Comparison of ENCODE assay signal across 29 cellular contexts in genomic region chr5:3105581-3105980, GRCh38.
A peak's percentile ranks its signal among the peaks of the same experiment; 100 is the strongest.
DNase-seq lines count a peak whose midpoint lies in the region; ATAC-seq, FAIRE-seq and TF ChIP-seq lines count a peak whose summit lies in the region.
"Had no signal": no experiment of that assay in that cellular context is flagged by ENCODE, and none has a peak within 500 bp of the region (broad histone marks: within the 10 kb centered on the region; RNA-seq: fewer than 3 reads in every experiment).

No MANE protein-coding gene starts in this region.

- peak overlapping the region in 1 of 2 experiments; percentile 42; a peak in 1 of 4 replicates for H3K4me2 ChIP-seq in H1 (ENCODE audit: insufficient read depth in 1 of 2, low read depth in 2 of 2, low read length in 2 of 2)
- no peak overlapping the region for H3K4me2 ChIP-seq in neuronal stem cell (ENCODE audit: insufficient read depth, low read length, poor library complexity, severe bottlenecking)
- H3K4me2 ChIP-seq: SK-N-SH had no signal

- H4K8ac ChIP-seq in H1 (ENCODE audit: extremely low read depth, insufficient read depth, low read length) (no peak overlapping the region), neuronal stem cell (ENCODE audit: low read depth, low read length) (no peak overlapping the region)

- H2BK5ac ChIP-seq in H1 (ENCODE audit: low read depth, low read length) (peak overlapping the region; percentile 8; the same call in 1 of the 2 replicates), neuronal stem cell (ENCODE audit: low read length) (no peak overlapping the region)

- H2AFZ ChIP-seq in H1 (ENCODE audit: low read length) (no peak overlapping the region), neuronal stem cell (ENCODE audit: low read length) (no peak overlapping the region)

- no peak overlapping the region for H3K56ac ChIP-seq in H1 (replicated peaks; ENCODE audit: insufficient read length, low read depth, low read length)

- H2BK15ac ChIP-seq in H1 (ENCODE audit: low read length) (peak overlapping the region; percentile 48; the same call in 1 of the 2 replicates), neuronal stem cell (ENCODE audit: low read length) (no peak overlapping the region)

- no peak for FAIRE-seq in H1 (lab: Jason Lieb, UNC)
- FAIRE-seq: HTR-8/SVneo had no signal

- peak overlapping the region; percentile 34 for H2AK5ac ChIP-seq in H1 (ENCODE audit: low read depth, low read length)
- peak overlapping the region; percentile 53 for H2AK5ac ChIP-seq in neuronal stem cell (ENCODE audit: low read depth, low read length)

- no peaks in the 10 kb centered on the region for H3K36me3 ChIP-seq in HUES64 (ENCODE audit: insufficient read depth, low read length)
- 0 out of 8 replicates have a peak, but pooled peaks cover 0 to 2% (median 0%) of the 10 kb centered on the region in 4 experiments for H3K36me3 ChIP-seq in H1 (ENCODE audit: control insufficient read depth in 2 of 4, insufficient read depth in 4 of 4, low read length in 3 of 4)
- H3K36me3 ChIP-seq in neuronal stem cell (replicated peaks in 1 of 2; ENCODE audit: control insufficient read depth in 2 of 2, insufficient read depth in 2 of 2, low read length in 2 of 2): no peaks in the 10 kb centered on the region

- 0 out of 2 replicates have a peak overlapping the region, but pooled peaks have one; percentile 2 for H3K9ac ChIP-seq in HUES64 (ENCODE audit: low read depth, low read length)
- H3K9ac ChIP-seq in H1 (replicated peaks in 1 of 4; ENCODE audit: extremely low read depth in 1 of 4, low read depth in 3 of 4, low read length in 3 of 4): no peak overlapping the region
- no peak overlapping the region for H3K9ac ChIP-seq in neuronal stem cell (ENCODE audit: low read depth, low read length, poor library complexity)
- H3K9ac ChIP-seq: SK-N-SH had no signal

- no peak for TF ChIP-seq POLR2A in H1 (IDR thresholded peaks at IDR 0.05; ENCODE audit: control extremely low read depth in 1 of 2, low read depth in 2 of 2, low read length in 2 of 2)

- H2BK12ac ChIP-seq in H1 (ENCODE audit: low read depth, low read length) (peak overlapping the region; percentile 99), neuronal stem cell (ENCODE audit: low read length) (peak overlapping the region; percentile 47)

- no peaks in the 10 kb centered on the region for H3K79me2 ChIP-seq in H1 (ENCODE audit: control insufficient read depth in 1 of 2, insufficient read depth in 2 of 2, low read length in 2 of 2)

- no peak for TF ChIP-seq CTCF in H1 (IDR thresholded peaks at IDR 0.05; ENCODE audit: control extremely low read depth in 1 of 3, insufficient read depth in 1 of 3, low read depth in 1 of 3, low read length in 3 of 3)

- no peak for TF ChIP-seq RAD21 in H1 (IDR thresholded peaks at IDR 0.05 in 1 of 2, conservative IDR thresholded peaks at IDR 0.05 in 1 of 2; ENCODE audit: low read depth in 2 of 2, low read length in 2 of 2)

- no peaks in the 10 kb centered on the region for H3K79me1 ChIP-seq in H1 (ENCODE audit: low read depth, low read length)
- no peaks in the 10 kb centered on the region for H3K79me1 ChIP-seq in neuronal stem cell (ENCODE audit: low read depth, low read length)

- peak overlapping the region; percentile 79 for H4K5ac ChIP-seq in H1 (ENCODE audit: insufficient read length, low read depth, low read length)

- TF ChIP-seq EP300 in H1 (IDR thresholded peaks at IDR 0.05; ENCODE audit: borderline replicate concordance in 1 of 2, low read depth in 2 of 2, low read length in 2 of 2): no peak

- H3K27ac ChIP-seq in HUES64 (ENCODE audit: low read depth, low read length) (no peak overlapping the region), H1 (ENCODE audit: low read depth, low read length) (no peak overlapping the region), neuronal stem cell (replicated peaks; ENCODE audit: low read length) (no peak overlapping the region)
- H3K27ac ChIP-seq: 22Rv1 had no signal

- H3K23me2 ChIP-seq in H1 (ENCODE audit: low read depth, low read length): no peaks in the 10 kb centered on the region

- H2BK120ac ChIP-seq in H1 (replicated peaks; ENCODE audit: low read depth, low read length) (peak overlapping the region; percentile 97), neuronal stem cell (ENCODE audit: low read depth, low read length) (no peak overlapping the region)

- H3K9me3 ChIP-seq in HUES64 (ENCODE audit: insufficient read depth, low read depth, low read length) (no peaks in the 10 kb centered on the region), H1 (ENCODE audit: insufficient read depth in 2 of 2, low read depth in 1 of 2, low read length in 1 of 2) (no peaks in the 10 kb centered on the region), neuronal stem cell (replicated peaks in 1 of 2; ENCODE audit: control insufficient read depth in 2 of 2, insufficient read depth in 1 of 2, low read depth in 1 of 2, low read length in 2 of 2) (no peaks in the 10 kb centered on the region)
- H3K9me3 ChIP-seq: SK-N-SH had no signal

- H3K18ac ChIP-seq in H1 (ENCODE audit: extremely low read depth, low read length) (peak overlapping the region; percentile 11; the same call in 1 of the 2 replicates), neuronal stem cell (ENCODE audit: low read length) (peak overlapping the region; percentile 61)

- H3K14ac ChIP-seq in H1 (ENCODE audit: insufficient read length) (no peak overlapping the region), neuronal stem cell (ENCODE audit: low read length) (no peak overlapping the region)

- 84% methylated on average over 9 of the region's 9 CpGs for WGBS in HUES64
- WGBS in H1 (ENCODE audit: extremely low coverage in 1 of 2, insufficient coverage in 1 of 2, insufficient read length in 1 of 2, insufficient replicate concordance in 2 of 2, low coverage in 1 of 2, low lambda C conversion rate in 2 of 2, missing lambda C conversion rate in 1 of 2), 2 experiments: 75% methylated on average over 9 of the region's 9 CpGs; no CpG with 5 or more reads in 1 of the 2 experiments
- no CpG with 5 or more reads among the region's 9 CpGs for WGBS in neuronal stem cell (ENCODE audit: extremely low coverage in 2 of 2, insufficient read length in 2 of 2, insufficient replicate concordance in 1 of 2), 2 donors

- H3K27me3 ChIP-seq in HUES64 (ENCODE audit: insufficient read depth, low read length) (no peaks in the 10 kb centered on the region; the same call in 1 of the 2 replicates), H1 (replicated peaks in 1 of 4; ENCODE audit: control insufficient read depth in 3 of 4, extremely low read depth in 1 of 4, insufficient read depth in 3 of 4, low read length in 3 of 4) (peaks cover 0 to 7% (median under 1%) of the 10 kb centered on the region in 4 experiments; a peak in 6 of 7 replicates), neuronal stem cell (ENCODE audit: control insufficient read depth in 3 of 3, insufficient read depth in 3 of 3, low read depth in 1 of 3, low read length in 3 of 3) (peaks cover 0 to 7% (median 0%) of the 10 kb centered on the region in 3 experiments)

- H3K4me3 ChIP-seq in HUES64 (ENCODE audit: low read length) (no peak overlapping the region), H1 (ENCODE audit: extremely low read depth in 1 of 4, insufficient read depth in 2 of 4, low read depth in 3 of 4, low read length in 4 of 4) (no peak overlapping the region), neuronal stem cell (ENCODE audit: low read length in 2 of 2) (no peak overlapping the region)

- DNase-seq in DMS153 (lab: John Stamatoyannopoulos, UW) (peak; percentile 52), DMS153 treated with DMSO at 0.1 percent for 48 hours (lab: John Stamatoyannopoulos, UW; ENCODE audit: unreplicated experiment) (no peak), H1 (ENCODE audit: low read depth in 1 of 2, low spot score in 2 of 2) (no peak), neuronal stem cell (ENCODE audit: low spot score) (no peak)
- DNase-seq: ACHN; C1 segment of cervical spinal cord; Calu3; CD8-positive, alpha-beta memory T cell; DMS53; EL; GF-D8; Karpas-422; NCI-H1417; NCI-H1694 treated with DMSO at 0.1 percent for 48 hours; NCI-H2107; NCI-H2227 treated with DMSO at 0.1 percent for 48 hours; NCI-H510A; NCI-H774; NK-92 treated with Interleukin-12 subunit alpha and Interleukin-12 subunit beta, amount 100 ng/mL, for 24 hours; SIG-M5; SK-N-SH had no signal

- H3K4me1 ChIP-seq in HUES64 (ENCODE audit: insufficient read depth, low read length): peaks cover 68% of the 10 kb centered on the region
- H3K4me1 ChIP-seq in H1 (replicated peaks in 1 of 4; ENCODE audit: control insufficient read depth in 3 of 4, insufficient read depth in 4 of 4, low read length in 3 of 4): peaks cover 29 to 62% (median 48%) of the 10 kb centered on the region in 4 experiments
- peaks cover 41 to 50% of the 10 kb centered on the region in 2 donors for H3K4me1 ChIP-seq in neuronal stem cell (ENCODE audit: control insufficient read depth in 2 of 2, insufficient read depth in 1 of 2, low read depth in 1 of 2, low read length in 2 of 2)

- H2BK20ac ChIP-seq in H1 (ENCODE audit: low read length): peak overlapping the region; percentile 98

- CTCF ChIA-PET in H1 (lab: Charles Lee; ENCODE audit: partially characterized antibody): interaction anchor here (1.3 kb wide), 1 partner anchor 26 kb away, joined by 4 read pairs; no protein-coding TSS in a partner anchor

- H3K23ac ChIP-seq in H1 (ENCODE audit: insufficient read length): no peak overlapping the region
- no peak overlapping the region for H3K23ac ChIP-seq in neuronal stem cell (ENCODE audit: low read depth, low read length, poor library complexity)

- H3K4ac ChIP-seq in H1 (replicated peaks; ENCODE audit: insufficient read length, low read depth, low read length) (peak overlapping the region; percentile 96), neuronal stem cell (ENCODE audit: low read length) (no peak overlapping the region)

- ATAC-seq in HG02938 (IDR thresholded peaks at IDR 0.05; ENCODE audit: unreplicated experiment): no peak
- no peak for ATAC-seq in GM21717 (IDR thresholded peaks at IDR 0.05; ENCODE audit: unreplicated experiment)
- ATAC-seq in GM19463 (IDR thresholded peaks at IDR 0.05; ENCODE audit: unreplicated experiment): no peak
- ATAC-seq: HCT116, Panc1 had no signal

- no peaks in the 10 kb centered on the region for H4K20me1 ChIP-seq in H1 (replicated peaks in 1 of 2; ENCODE audit: control insufficient read depth in 1 of 2, insufficient read depth in 2 of 2, low read length in 2 of 2)

- H4K91ac ChIP-seq in H1 (replicated peaks; ENCODE audit: insufficient read length, low read length): peak overlapping the region; percentile 83
- no peak overlapping the region for H4K91ac ChIP-seq in neuronal stem cell (ENCODE audit: low read depth, low read length, poor library complexity)

- POLR2A ChIA-PET in H1 (lab: Charles Lee; ENCODE audit: partially characterized antibody): interaction anchor here (1.0 to 1.1 kb wide), 2 partner anchors 13 to 1464 kb away, joined by 3 to 4 read pairs; no protein-coding TSS in a partner anchor

TF ChIP-seq in H1, 55 proteins besides CTCF, POLR2A, EP300 and RAD21 (continues in another document):
- peak; percentile 91 for TF ChIP-seq MAX (IDR thresholded peaks at IDR 0.05)
